ENCODE assay signal across 27 cellular contexts in genomic region chr10:3672220-3672619, GRCh38.
"Had no signal": no experiment of that assay in that cellular context is flagged by ENCODE, and none has a peak within 500 bp of the region (broad histone marks: within the 10 kb centered on the region; RNA-seq: fewer than 3 reads in every experiment).

No MANE protein-coding gene starts in this region.

- DNase-seq: activated B cell treated with CpG ODN at 0.5 μM for 24 hours; activated CD4-positive, alpha-beta T cell treated with anti-CD3 and anti-CD28 coated beads, Interleukin-2, amount 50 U/mL, for 1 hour; activated CD8-positive, alpha-beta T cell treated with anti-CD3 and anti-CD28 coated beads for 36 hours; activated naive CD4-positive, alpha-beta T cell; activated naive CD8-positive, alpha-beta T cell treated with anti-CD3 and anti-CD28 coated beads for 36 hours; activated T-cell treated with anti-CD3 and anti-CD28 coated beads, Interleukin-2, amount 50 U/mL, for 48 hours; adrenal gland; aorta; cerebellar nuclear complex; colonic mucosa; effector CD8-positive, alpha-beta T cell; esophagus squamous epithelium; left cardiac atrium; left ventricle myocardium superior; mucosa of descending colon; right lobe of liver; stimulated activated CD4-positive, alpha-beta T cell treated with anti-CD3 and anti-CD28 coated beads, Interleukin-12 subunit alpha, Interleukin-12 subunit beta, amount 100 ng/mL, for 4 hours; stimulated activated CD4-positive, alpha-beta T cell treated with anti-CD3 and anti-CD28 coated beads, Interleukin-4, amount 100 ng/mL, for 1 hour; stimulated activated naive CD8-positive, alpha-beta T cell treated with anti-CD3 and anti-CD28 coated beads, Interleukin-15, Interleukin-2, amounts not matched to agents 100 U/mL and 50 U/mL, for 24 hours; testis; transverse colon had no signal

- ATAC-seq: activated CD8-positive, alpha-beta T cell treated with anti-CD3 and anti-CD28 coated beads for 36 hours; gastroesophageal sphincter; left cardiac atrium; left ventricle myocardium superior; mucosa of descending colon; natural killer cell treated with Interleukin-12 subunit alpha and Interleukin-12 subunit beta and Interleukin-15 and Interleukin-18, amount 100 ng/mL, for 72 hours; right lobe of liver; stimulated activated naive CD8-positive, alpha-beta T cell treated with anti-CD3 and anti-CD28 coated beads, Interleukin-15, Interleukin-2, amounts not matched to agents 100 U/mL and 50 U/mL, for 24 hours had no signal

- H3K27me3 ChIP-seq: adrenal gland, cardiac muscle cell, colonic mucosa, esophagus squamous epithelium, gastroesophageal sphincter, hepatocyte, right lobe of liver, testis, transverse colon had no signal

- H3K4me3 ChIP-seq: adrenal gland, cardiac muscle cell, colonic mucosa, esophagus squamous epithelium, gastroesophageal sphincter, hepatocyte, mucosa of descending colon, right lobe of liver, skin epidermis, testis, transverse colon had no signal

- H3K36me3 ChIP-seq: adrenal gland, cardiac muscle cell, colonic mucosa, esophagus squamous epithelium, gastroesophageal sphincter, right lobe of liver, transverse colon had no signal

- H3K27ac ChIP-seq: adrenal gland, cardiac muscle cell, colonic mucosa, epithelial cell of prostate, esophagus squamous epithelium, gastroesophageal sphincter, hepatocyte, right lobe of liver, skin epidermis, testis, transverse colon had no signal

- H3K9me3 ChIP-seq: adrenal gland, colonic mucosa, esophagus squamous epithelium, gastroesophageal sphincter, mucosa of descending colon, right lobe of liver, testis, transverse colon had no signal

- H3K4me1 ChIP-seq: adrenal gland, colonic mucosa, gastroesophageal sphincter, right lobe of liver, testis, transverse colon had no signal
